Comparison of ENCODE assay signal across 12 cellular contexts in the genomic region with DNA sequence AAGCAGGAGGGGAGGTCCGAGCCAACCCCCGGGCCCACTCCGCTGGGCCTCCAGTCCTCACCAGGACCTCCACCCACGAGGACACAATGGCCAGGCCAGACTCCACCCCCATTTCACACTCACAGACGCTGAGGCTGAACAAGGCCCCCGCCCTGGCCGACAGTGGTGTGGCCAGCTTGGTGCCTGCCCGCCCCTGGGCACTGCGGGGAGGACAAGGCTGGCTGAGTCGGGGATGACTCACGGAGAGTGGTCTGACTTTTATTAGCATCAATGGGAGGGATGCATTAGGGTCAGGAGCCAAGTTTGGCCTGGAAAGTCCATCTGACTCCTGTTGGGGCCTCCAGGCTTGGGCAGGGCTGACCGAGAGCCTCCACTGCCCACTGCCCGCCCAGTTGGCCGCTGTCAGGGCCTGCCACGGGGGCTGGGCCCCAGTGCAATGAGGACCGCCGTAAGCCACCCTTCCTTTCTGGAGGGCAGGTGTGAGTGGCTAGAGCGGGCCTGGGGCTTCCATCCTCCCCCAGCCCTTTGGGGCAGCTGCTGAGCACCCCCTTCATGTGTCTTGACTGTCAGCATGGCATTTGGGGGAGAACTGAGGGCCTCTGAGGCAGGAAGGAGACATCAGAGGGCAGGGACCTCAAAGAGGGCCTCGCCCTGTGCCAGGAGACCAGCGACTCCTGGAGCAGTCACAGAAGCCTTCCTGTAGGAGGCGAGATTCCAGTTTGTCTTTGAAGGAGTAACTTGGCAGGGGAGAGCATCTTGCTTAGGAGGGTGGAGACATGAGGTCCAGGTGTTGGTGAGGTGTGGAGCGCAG. TPM values are rescaled to one million over a fixed set of nuclear protein-coding genes. Genes with fewer than 3 reads are reported as not detected.
DNase-seq lines count a peak whose midpoint lies in the region; ATAC-seq and TF ChIP-seq lines count a peak whose summit lies in the region.
"Had no signal": no experiment of that assay in that cellular context is flagged by ENCODE, and none has a peak within 500 bp of the region (broad histone marks: within the 10 kb centered on the region; RNA-seq: fewer than 3 reads in every experiment).

No MANE protein-coding gene starts in this region.

- peaks cover 14% of the 10 kb centered on the region for H3K4me1 ChIP-seq in PC-3 (ENCODE audit: insufficient read depth, low read length)

- H3K36me3 ChIP-seq in PC-3 (ENCODE audit: low read depth, low read length) = no peaks in the 10 kb centered on the region

- no peaks in the 10 kb centered on the region for H3K27me3 Mint-ChIP-seq in osteocyte (ENCODE audit: unreplicated experiment)
- H3K27me3 Mint-ChIP-seq: brain had no signal

- POLR2A ChIA-PET in PC-3 (lab: Charles Lee; ENCODE audit: unreplicated experiment) = no interaction called here

- peaks cover 5% of the 10 kb centered on the region for H3K9me3 Mint-ChIP-seq in osteocyte (ENCODE audit: unreplicated experiment)

- H3K79me2 ChIP-seq in PC-3 (ENCODE audit: low read length) = no peaks in the 10 kb centered on the region

- H3K4me1 Mint-ChIP-seq in osteocyte (ENCODE audit: unreplicated experiment) = peaks cover 27% of the 10 kb centered on the region

- no peaks in the 10 kb centered on the region for H4K20me1 ChIP-seq in PC-3 (ENCODE audit: low read length)

- intact Hi-C loops in PC-3 (cut with micrococcal nuclease) = no loop called here

- H3K27me3 ChIP-seq in PC-3 (ENCODE audit: low read length) = no peaks in the 10 kb centered on the region

- no peak overlapping the region for H3K4me3 ChIP-seq in PC-3 (ENCODE audit: low read length)

- ATAC-seq in PC-3 (peak; percentile 80), esophagus mucosa (peak; percentile 41)

- H3F3A ChIP-seq in PC-3 (ENCODE audit: low read length, unreplicated experiment) = no peaks in the 10 kb centered on the region

- CTCF ChIA-PET in PC-3 (lab: Charles Lee) = no interaction called here

- DNase-seq in Daoy (ENCODE audit: low read depth) (peak; percentile 65), PC-3 (peak; percentile 70), osteocyte (ENCODE audit: extremely low spot score, unreplicated experiment) (no peak), hepatic stellate cell (ENCODE audit: low spot score) (no peak), germinal center (ENCODE audit: low spot score) (no peak), NCI-H1105 treated with DMSO at 0.1 percent for 48 hours (lab: John Stamatoyannopoulos, UW) (no peak), activated gamma-delta T cell treated with Interleukin-2 at 50 U/mL for 16 hours (no peak)
- DNase-seq: activated CD4-positive, alpha-beta T cell treated with anti-CD3 and anti-CD28 coated beads, Interleukin-2, amount 50 U/mL, for 1 hour; DMS153; Kasumi-1 had no signal

- H3K27ac ChIP-seq in PC-3 (ENCODE audit: low read length) = peak overlapping the region; percentile 50

- BruUV-seq in PC-3 (replicated peaks; lab: Mats Ljungman, UMichigan) = no TSS peak

- H2AFZ ChIP-seq in PC-3 (ENCODE audit: low read length) = peak overlapping the region; percentile 73

- peaks cover 5% of the 10 kb centered on the region for H3K36me3 Mint-ChIP-seq in osteocyte (ENCODE audit: unreplicated experiment)

- no peaks in the 10 kb centered on the region for H3K9me3 ChIP-seq in PC-3 (ENCODE audit: low read length)

- H3K9ac ChIP-seq in PC-3 (ENCODE audit: low read length) = no peak overlapping the region

- H3K4me2 ChIP-seq in PC-3 (ENCODE audit: low read length) = peak overlapping the region; percentile 12; the same call in 1 of the 2 replicates

- H3K27ac Mint-ChIP-seq in osteocyte (ENCODE audit: unreplicated experiment) = peak overlapping the region; percentile 75

- TF ChIP-seq CTCF in PC-3 (conservative IDR thresholded peaks at IDR 0.05; ENCODE audit: low read depth, low read length) (no peak; the same call in 1 of the 2 replicates), osteocyte (IDR thresholded peaks at IDR 0.05) (peak; percentile 18)

- H3K4me3 Mint-ChIP-seq in osteocyte (ENCODE audit: unreplicated experiment) = no peak overlapping the region
- H3K4me3 Mint-ChIP-seq: brain had no signal

- H3K9me2 ChIP-seq in PC-3 (replicated peaks; ENCODE audit: low read length) = no peaks in the 10 kb centered on the region

RNA-seq across cellular contexts. Expression of a gene that starts 10.6 kb away (rescaled TPM):
- total RNA-seq in Daoy (2014; rRNA removed; shearing (Covaris generic)) = not detected in 2 replicates
- total RNA-seq in PC-3 (2014; rRNA removed) (not detected in 2 replicates), esophagus mucosa (not detected), osteocyte (0.76 and 1.2 TPM in 2 replicates)

RNA-seq across cellular contexts. Expression of a gene that starts 10.7 kb away (rescaled TPM):
- 0.11 and 0.57 TPM in 2 replicates for total RNA-seq in Daoy (2014; rRNA removed; shearing (Covaris generic))
- not detected in 2 replicates for total RNA-seq in PC-3 (2014; rRNA removed)
- total RNA-seq in esophagus mucosa = 0.08 TPM
- total RNA-seq in osteocyte = 0.16 TPM in 1 of 2 replicates, not detected in the other

RNA-seq across cellular contexts. Expression of a gene that starts 42.0 kb away (rescaled TPM):
- total RNA-seq in Daoy (2014; rRNA removed; shearing (Covaris generic)) = not detected in 2 replicates
- total RNA-seq in PC-3 (2014; rRNA removed) (0.58 and 1.1 TPM in 2 replicates), esophagus mucosa (2.0 TPM), osteocyte (not detected in 2 replicates)

Comparison
In these comparisons a context has a peak if more than half of its experiments do, and no peak if none do; other contexts are left out.
1. DNase-seq: peak in Daoy (single experiment) and PC-3 (single experiment); none in osteocyte (single experiment), hepatic stellate cell (single experiment), germinal center (single experiment), NCI-H1105 treated with DMSO at 0.1 percent for 48 hours (single experiment) and activated gamma-delta T cell treated with Interleukin-2 at 50 U/mL for 16 hours (single experiment).